17 cellular contexts compared by ENCODE assay signal in the genomic region with DNA sequence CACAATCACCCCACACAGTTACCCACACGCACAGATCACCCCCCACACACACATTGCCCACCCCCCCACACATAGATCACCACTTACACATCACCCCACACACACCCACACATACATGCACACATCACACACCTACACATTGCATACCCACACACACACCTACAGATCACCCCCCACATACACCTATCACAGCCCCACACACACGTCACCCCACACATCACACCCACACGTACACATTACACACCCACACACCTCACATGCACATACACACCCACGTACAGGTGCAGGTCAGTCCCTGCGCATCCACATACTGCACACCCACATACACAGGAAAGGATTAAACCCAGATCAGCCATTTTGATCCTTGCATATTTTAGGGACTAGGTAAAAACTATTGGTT.
"Had no signal": no experiment of that assay in that cellular context is flagged by ENCODE, and none has a peak within 500 bp of the region (broad histone marks: within the 10 kb centered on the region; RNA-seq: fewer than 3 reads in every experiment).

No MANE protein-coding gene starts in this region.

- ATAC-seq: activated CD8-positive, alpha-beta memory T cell treated with anti-CD3 and anti-CD28 coated beads, Interleukin-2, amount 10 ng/mL, durations not matched to agents 7 days and 5 days; heart right ventricle; left colon; stimulated activated naive B cell treated with anti-CD40 and anti-IgM and Interleukin-4, amounts not matched to agents 10 μg/mL and 1 μg/mL and 100 μg/mL, for 72 hours; T-helper 17 cell; WTC11 had no signal

- H3K9me3 Mint-ChIP-seq: activated CD4-positive, alpha-beta T cell treated with anti-CD3 and anti-CD28 coated beads, Interleukin-2, amount 10 ng/mL, durations not matched to agents 7 days and 5 days; endodermal cell; naive B cell; WTC11 had no signal

- H3K4me1 Mint-ChIP-seq: endodermal cell had no signal

- H3K9me3 ChIP-seq: ascending aorta, heart right ventricle, tibial artery had no signal

- H3K27me3 Mint-ChIP-seq: activated CD4-positive, alpha-beta T cell treated with anti-CD3 and anti-CD28 coated beads, Interleukin-2, amount 10 ng/mL, durations not matched to agents 7 days and 5 days; activated CD8-positive, alpha-beta memory T cell treated with anti-CD3 and anti-CD28 coated beads, Interleukin-2, amount 10 ng/mL, durations not matched to agents 7 days and 5 days; naive B cell; stimulated activated naive B cell treated with anti-CD40 and anti-IgM and Interleukin-4, amounts not matched to agents 10 μg/mL and 1 μg/mL and 100 μg/mL, for 72 hours; T-helper 17 cell had no signal

- H3K27ac Mint-ChIP-seq: activated CD4-positive, alpha-beta T cell treated with anti-CD3 and anti-CD28 coated beads, Interleukin-2, amount 10 ng/mL, durations not matched to agents 7 days and 5 days; activated CD8-positive, alpha-beta memory T cell treated with anti-CD3 and anti-CD28 coated beads, Interleukin-2, amount 10 ng/mL, durations not matched to agents 7 days and 5 days; endodermal cell; stimulated activated naive B cell treated with anti-CD40 and anti-IgM and Interleukin-4, amounts not matched to agents 10 μg/mL and 1 μg/mL and 100 μg/mL, for 72 hours; T-helper 17 cell; WTC11 had no signal

- H3K27ac ChIP-seq: ascending aorta, dorsolateral prefrontal cortex, heart right ventricle, parathyroid adenoma, tibial artery had no signal

- FAIRE-seq: frontal cortex had no signal

- H3K4me3 Mint-ChIP-seq: activated CD4-positive, alpha-beta T cell treated with anti-CD3 and anti-CD28 coated beads, Interleukin-2, amount 10 ng/mL, durations not matched to agents 7 days and 5 days; activated CD8-positive, alpha-beta memory T cell treated with anti-CD3 and anti-CD28 coated beads, Interleukin-2, amount 10 ng/mL, durations not matched to agents 7 days and 5 days; endodermal cell; stimulated activated naive B cell treated with anti-CD40 and anti-IgM and Interleukin-4, amounts not matched to agents 10 μg/mL and 1 μg/mL and 100 μg/mL, for 72 hours; T-helper 17 cell; WTC11 had no signal

- H3K4me3 ChIP-seq: ascending aorta, dorsolateral prefrontal cortex, heart right ventricle, lung, tibial artery had no signal

- H3K27me3 ChIP-seq: ascending aorta, dorsolateral prefrontal cortex, heart right ventricle, tibial artery had no signal

- DNase-seq: activated CD4-positive, alpha-beta T cell treated with anti-CD3 and anti-CD28 coated beads, Interleukin-2, amount 10 ng/mL, durations not matched to agents 7 days and 5 days; activated CD8-positive, alpha-beta memory T cell treated with anti-CD3 and anti-CD28 coated beads, Interleukin-2, amount 10 ng/mL, durations not matched to agents 7 days and 5 days; activated gamma-delta T cell treated with Interleukin-2 at 50 U/mL for 16 hours; activated T-cell treated with anti-CD3 and anti-CD28 coated beads, Interleukin-2, amount 50 U/mL, for 1 hour; dorsolateral prefrontal cortex; endodermal cell; heart right ventricle; left colon; naive B cell; stimulated activated naive B cell treated with anti-CD40 and anti-IgM and Interleukin-4, amounts not matched to agents 10 μg/mL and 1 μg/mL and 100 μg/mL, for 72 hours; T-helper 17 cell; tibial artery had no signal

- H3K4me1 ChIP-seq: ascending aorta, heart right ventricle, parathyroid adenoma, tibial artery had no signal
